In the genomic region with DNA sequence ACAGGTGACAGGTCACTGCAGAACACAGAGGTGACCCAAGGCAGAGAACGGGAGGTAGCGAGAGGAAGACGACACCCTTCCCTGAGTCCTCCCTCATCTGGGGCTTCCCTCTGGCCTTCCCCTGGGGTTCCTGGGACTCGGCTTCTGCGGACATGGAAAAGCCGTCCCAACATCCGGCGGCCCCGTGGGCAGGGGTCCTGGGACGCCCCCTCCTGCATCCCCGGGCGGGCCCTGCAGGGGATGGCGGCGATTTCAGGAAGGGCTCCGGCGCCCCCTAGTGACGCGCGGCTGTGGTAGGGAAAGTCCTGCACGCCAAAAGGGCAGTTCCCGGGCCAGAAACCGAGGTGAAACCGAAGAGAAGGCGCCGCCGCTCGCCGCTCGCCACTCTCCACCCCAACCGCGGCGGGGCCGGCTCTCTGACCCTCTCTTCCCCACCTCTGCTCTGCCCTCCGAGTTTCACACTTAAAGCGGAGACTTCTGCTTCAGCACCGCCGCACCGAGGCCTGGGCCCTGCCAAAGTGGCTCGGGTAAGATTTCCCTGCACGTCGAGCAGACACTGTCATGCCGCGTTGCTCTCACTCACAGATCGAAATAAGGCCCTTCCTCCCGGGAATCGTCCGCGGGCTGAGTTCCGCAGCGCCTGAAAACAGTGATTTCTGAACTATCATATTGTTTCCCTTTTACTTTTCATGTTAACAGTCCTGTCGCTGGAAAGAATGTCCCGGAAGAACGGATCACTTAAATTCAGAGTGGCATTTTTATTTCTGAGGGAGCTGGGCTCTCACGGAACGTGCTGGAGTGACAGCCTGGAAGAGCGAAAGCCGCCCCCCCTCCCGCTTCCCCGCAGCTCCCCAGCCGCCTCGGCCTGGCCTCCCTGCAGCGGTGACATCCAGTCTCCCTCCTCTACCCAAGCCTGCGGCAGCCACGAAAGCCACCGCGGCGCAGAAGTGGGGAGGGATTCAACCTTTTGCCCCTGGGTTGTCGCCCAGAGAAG, we compare ENCODE assay signal across 8 cellular contexts.
DNase-seq lines count a peak whose midpoint lies in the region; ATAC-seq and TF ChIP-seq lines count a peak whose summit lies in the region.

No MANE protein-coding gene starts in this region.

- no peaks in the 10 kb centered on the region for H3K36me3 ChIP-seq in A673 (ENCODE audit: insufficient read depth, low read length, poor library complexity, severe bottlenecking)
- no peaks in the 10 kb centered on the region for H3K36me3 ChIP-seq in ectodermal cell (ENCODE audit: control insufficient read depth, insufficient read depth, low read length)
- no peaks in the 10 kb centered on the region for H3K36me3 ChIP-seq in lung (ENCODE audit: control insufficient read depth in 2 of 2, insufficient read depth in 2 of 2, low read length in 2 of 2)

- 3% methylated on average over 68 of the region's 68 CpGs for WGBS in ectodermal cell, 2 experiments
- 9 to 10% methylated on average over 66 to 68 of the region's 68 CpGs for WGBS in lung, 2 donors

- H3K4me1 ChIP-seq in A673 (ENCODE audit: insufficient read depth, low read length, poor library complexity, severe bottlenecking): no peaks in the 10 kb centered on the region
- H3K4me1 ChIP-seq in ectodermal cell (ENCODE audit: control insufficient read depth, insufficient read depth, low read length): peaks cover 9% of the 10 kb centered on the region
- peaks cover 0 to 6% of the 10 kb centered on the region in 2 donors for H3K4me1 ChIP-seq in lung (ENCODE audit: control insufficient read depth in 2 of 2, insufficient read depth in 2 of 2, low read length in 2 of 2)

- ATAC-seq in GM18502 (IDR thresholded peaks at IDR 0.05; ENCODE audit: poor library complexity, unreplicated experiment): peak; percentile 58
- ATAC-seq in HG02943 (IDR thresholded peaks at IDR 0.05; ENCODE audit: low read depth, unreplicated experiment): peak; percentile 57
- peak; percentile 92 for ATAC-seq in lung (ENCODE audit: insufficient read depth, low FRiP score)

- intact Hi-C loops in A673 (cut with micrococcal nuclease; ENCODE audit: unreplicated experiment): loop anchor here (2.0 to 10.0 kb wide), 6 partner anchors 246 to 1664 kb away; no protein-coding TSS in a partner anchor

- H3K4me3 ChIP-seq in A673 (ENCODE audit: low read depth, low read length, poor library complexity, severe bottlenecking): peak overlapping the region; percentile 18
- H3K4me3 ChIP-seq in ectodermal cell (ENCODE audit: insufficient read depth, low read depth, low read length): peak overlapping the region; percentile 28
- peak overlapping the region; percentile 18 for H3K4me3 ChIP-seq in lung

- CTCF ChIA-PET in A673 (lab: Charles Lee): interaction anchor here (0.6 to 0.7 kb wide), 2 partner anchors 1277 to 1330 kb away, joined by 4 to 7 read pairs; no protein-coding TSS in a partner anchor

- DNase-seq in A673 (ENCODE audit: low spot score) (peak; percentile 73), NCI-H345 treated with DMSO at 0.1 percent for 48 hours (lab: John Stamatoyannopoulos, UW; ENCODE audit: unreplicated experiment) (peak; percentile 42), lung (ENCODE audit: low spot score) (peak; percentile 78)
- DNase-seq in activated CD4-positive, alpha-beta T cell treated with anti-CD3 and anti-CD28 coated beads, Interleukin-2, amount 50 U/mL, for 4 hours: peak; percentile 42 to 45
- peak in 2 of 3 donors; percentile 8 to 61 for DNase-seq in stimulated activated CD4-positive, alpha-beta T cell treated with anti-CD3 and anti-CD28 coated beads, TNF-alpha, amount 100 ng/mL, for 1 hour (ENCODE audit: low read depth in 3 of 3, low spot score in 1 of 3)

- peak; percentile 93 for TF ChIP-seq CTCF in A673 (conservative IDR thresholded peaks at IDR 0.05; ENCODE audit: low read depth, low read length)
- peak; percentile 73 for TF ChIP-seq CTCF in lung (IDR thresholded peaks at IDR 0.05; ENCODE audit: control extremely low read depth, extremely low read depth)

- POLR2A ChIA-PET in A673 (lab: Charles Lee; ENCODE audit: low non-redundant PET): interaction anchor here (0.6 kb wide), 2 partner anchors 118 to 351 kb away, joined by 4 to 5 read pairs; no protein-coding TSS in a partner anchor

- H3K9me3 ChIP-seq in A673 (ENCODE audit: low read depth, low read length, poor library complexity, severe bottlenecking) (no peaks in the 10 kb centered on the region), ectodermal cell (ENCODE audit: control insufficient read depth, low read length) (no peaks in the 10 kb centered on the region), lung (ENCODE audit: control insufficient read depth in 2 of 2, insufficient read depth in 1 of 2, low read length in 1 of 2) (peaks cover 0 to 6% of the 10 kb centered on the region in 2 donors)

- H3K27me3 ChIP-seq in A673 (replicated peaks; ENCODE audit: insufficient read depth, low read depth, low read length, poor library complexity) (no peaks in the 10 kb centered on the region), ectodermal cell (ENCODE audit: control insufficient read depth, insufficient read depth, low read length, poor library complexity, severe bottlenecking) (no peaks in the 10 kb centered on the region), lung (ENCODE audit: control insufficient read depth, insufficient read depth) (no peaks in the 10 kb centered on the region)

- BruUV-seq in A673 (replicated peaks; lab: Mats Ljungman, UMichigan): no TSS peak

- H3K27ac ChIP-seq in A673 (ENCODE audit: low read depth, low read length, poor library complexity, severe bottlenecking) (no peak overlapping the region), ectodermal cell (ENCODE audit: insufficient read depth, low read depth, low read length, poor library complexity, severe bottlenecking) (no peak overlapping the region), lung (ENCODE audit: low read depth in 1 of 2, low read length in 1 of 2) (no peak overlapping the region)
